Comparison of ENCODE assay signal across 9 cellular contexts in the genomic region with DNA sequence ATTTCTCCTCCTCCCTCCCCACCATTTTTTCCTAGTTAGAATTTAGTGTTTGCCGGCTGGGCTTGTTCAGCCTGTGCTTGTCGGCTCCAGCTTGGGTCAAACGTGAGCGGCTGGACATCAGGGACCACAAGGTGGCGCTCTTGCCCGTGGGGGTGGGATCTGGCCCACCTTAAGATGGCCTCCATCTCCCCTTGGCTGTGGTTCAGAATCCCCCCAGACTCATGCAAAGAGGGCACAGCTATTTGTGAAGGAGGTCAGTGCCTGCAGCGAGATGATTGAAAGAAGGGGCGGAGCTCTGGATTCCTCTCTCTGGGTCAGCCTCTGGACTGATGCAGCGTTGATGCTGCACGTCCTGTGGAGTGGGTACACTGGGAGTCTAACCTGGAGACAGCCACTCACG.
DNase-seq lines count a peak whose midpoint lies in the region; ATAC-seq and TF ChIP-seq lines count a peak whose summit lies in the region.
"Had no signal": no experiment of that assay in that cellular context is flagged by ENCODE, and none has a peak within 500 bp of the region (broad histone marks: within the 10 kb centered on the region; RNA-seq: fewer than 3 reads in every experiment).

No MANE protein-coding gene starts in this region.

- no peak overlapping the region for H2BK15ac ChIP-seq in IMR-90 (ENCODE audit: low read depth, low read length)

- H2BK120ac ChIP-seq in IMR-90 (ENCODE audit: low read depth, low read length) = no peak overlapping the region

- no peak overlapping the region for H3K4me3 ChIP-seq in IMR-90 (ENCODE audit: insufficient read depth, low read depth, low read length)

- no peak overlapping the region for H4K91ac ChIP-seq in IMR-90 (ENCODE audit: insufficient read depth, low read depth, low read length)

- H4K20me1 ChIP-seq in IMR-90 (ENCODE audit: insufficient read depth, low read length) = no peaks in the 10 kb centered on the region

- intact Hi-C loops in IMR-90 (cut with micrococcal nuclease) = loop anchor here (1.0 to 2.0 kb wide), 4 partner anchors 150 to 687 kb away; no protein-coding TSS in a partner anchor

- POLR2A ChIA-PET in IMR-90 (lab: Charles Lee; ENCODE audit: unreplicated experiment) = no interaction called here

- H3K4me2 ChIP-seq in IMR-90 (ENCODE audit: low read depth, low read length) = no peak overlapping the region

- in situ Hi-C loops in IMR-90 (cut with MboI; ENCODE audit: low sequenced_read_pairs) = loop anchor here (10.0 to 25.0 kb wide), 2 partner anchors 300 to 687 kb away; partner anchors contain the start of gene GAS1

- no peak for DNase-seq in AG09319 (ENCODE audit: extremely low read depth, low read depth)
- peak; percentile 39 for DNase-seq in IMR-90
- no peak for DNase-seq in chondrocyte (ENCODE audit: low spot score)
- peak; percentile 36 to 65 for DNase-seq in mesothelial cell of epicardium (ENCODE audit: low spot score in 2 of 2, unreplicated experiment in 2 of 2)
- DNase-seq in D341Med (ENCODE audit: low spot score) = no peak
- DNase-seq in COLO668 (lab: John Stamatoyannopoulos, UW; ENCODE audit: unreplicated experiment) = no peak
- DNase-seq in OCI-M2 (lab: John Stamatoyannopoulos, UW; ENCODE audit: unreplicated experiment) = no peak
- no peak for DNase-seq in activated naive CD4-positive, alpha-beta T cell (lab: John Stamatoyannopoulos, UW)

- H2AK9ac ChIP-seq in IMR-90 (replicated peaks; ENCODE audit: low read depth, low read length, poor library complexity) = no peak overlapping the region

- no peak overlapping the region for H3K27ac ChIP-seq in IMR-90 (ENCODE audit: insufficient read depth, low read length)

- H3K4me1 ChIP-seq in IMR-90 (ENCODE audit: control insufficient read depth, insufficient read depth, low read length) = no peaks in the 10 kb centered on the region; the same call in 1 of the 2 replicates

- H3K27ac Mint-ChIP-seq in chondrocyte (ENCODE audit: unreplicated experiment) (no peak overlapping the region), mesothelial cell of epicardium (no peak overlapping the region)
- H3K27ac Mint-ChIP-seq: activated naive CD8-positive, alpha-beta T cell had no signal

- no peak overlapping the region for H2BK20ac ChIP-seq in IMR-90 (ENCODE audit: low read depth, low read length)

- H3K9me3 ChIP-seq in IMR-90 (ENCODE audit: control insufficient read depth, insufficient read depth, low read length) = peaks cover 4% of the 10 kb centered on the region; the same call in 1 of the 2 replicates

- H3K14ac ChIP-seq in IMR-90 (replicated peaks; ENCODE audit: low read depth, low read length) = no peak overlapping the region

- no peaks in the 10 kb centered on the region for H3K27me3 Mint-ChIP-seq in chondrocyte (ENCODE audit: low read depth)
- peaks cover 10% of the 10 kb centered on the region for H3K27me3 Mint-ChIP-seq in mesothelial cell of epicardium (ENCODE audit: low read depth)

- dilution Hi-C loops in IMR-90 (cut with HindIII; ENCODE audit: low sequenced_read_pairs, unreplicated experiment) = no loop called here

- H3K18ac ChIP-seq in IMR-90 (ENCODE audit: low read depth, low read length) = no peak overlapping the region

- H3K36me3 Mint-ChIP-seq in chondrocyte (ENCODE audit: low read depth) (no peaks in the 10 kb centered on the region), mesothelial cell of epicardium (no peaks in the 10 kb centered on the region)
- H3K36me3 Mint-ChIP-seq: activated naive CD8-positive, alpha-beta T cell had no signal

- CTCF ChIA-PET in IMR-90 (lab: Yijun Ruan, JAX) = interaction anchor here (0.8 to 1.6 kb wide), 8 partner anchors 10 to 308 kb away, joined by 3 to 7 read pairs (median 3); no protein-coding TSS in a partner anchor

- no peaks in the 10 kb centered on the region for H3K79me1 ChIP-seq in IMR-90 (ENCODE audit: low read depth in 1 of 2, low read length in 2 of 2)

- no peak overlapping the region; the same call in 1 of the 2 replicates for H4K5ac ChIP-seq in IMR-90 (ENCODE audit: low read depth, low read length)

- TF ChIP-seq RAD21 in IMR-90 (IDR thresholded peaks at IDR 0.05; ENCODE audit: low read length) = peak; percentile 83

- no peak for TF ChIP-seq POLR2A in IMR-90 (IDR thresholded peaks at IDR 0.05; ENCODE audit: low read depth, low read length)

- H2BK5ac ChIP-seq in IMR-90 (ENCODE audit: low read depth, low read length, poor library complexity, severe bottlenecking) = no peak overlapping the region

- H3K27me3 ChIP-seq in IMR-90 (ENCODE audit: control insufficient read depth, insufficient read depth, low read length) = 0 out of 2 replicates have a peak, but pooled peaks cover 2% of the 10 kb centered on the region

- H3K9me1 ChIP-seq in IMR-90 (ENCODE audit: insufficient read depth, low read length) = no peaks in the 10 kb centered on the region

- H3K4me3 Mint-ChIP-seq in chondrocyte (ENCODE audit: unreplicated experiment) (no peak overlapping the region), mesothelial cell of epicardium (no peak overlapping the region)
- H3K4me3 Mint-ChIP-seq: activated naive CD8-positive, alpha-beta T cell had no signal

- peaks cover 6% of the 10 kb centered on the region for H3K4me1 Mint-ChIP-seq in chondrocyte (ENCODE audit: low read depth)
- peaks cover 48% of the 10 kb centered on the region for H3K4me1 Mint-ChIP-seq in mesothelial cell of epicardium

- no peak overlapping the region for H3K4ac ChIP-seq in IMR-90 (ENCODE audit: low read depth, low read length)

- WGBS in IMR-90 (ENCODE audit: extremely low coverage in 2 of 2, insufficient read length in 1 of 2), 2 experiments = 37% methylated on average over 4 of the region's 11 CpGs; no CpG with 5 or more reads in 1 of the 2 experiments

- ATAC-seq in IMR-90 (ENCODE audit: low read depth) = peak; percentile 62

- H3K9me3 Mint-ChIP-seq in chondrocyte (ENCODE audit: low read depth) (no peaks in the 10 kb centered on the region), mesothelial cell of epicardium (no peaks in the 10 kb centered on the region)

- no peak overlapping the region for H3K56ac ChIP-seq in IMR-90 (ENCODE audit: extremely low read depth, insufficient read depth, low read length)

- H4K8ac ChIP-seq in IMR-90 (ENCODE audit: low read depth in 2 of 2, low read length in 2 of 2) = no peak overlapping the region

- TF ChIP-seq CTCF in AG09319 (IDR thresholded peaks at IDR 0.05; ENCODE audit: low read depth, low read length) (peak; percentile 38), IMR-90 (conservative IDR thresholded peaks at IDR 0.05; ENCODE audit: low read depth, low read length) (peak; percentile 62), chondrocyte (IDR thresholded peaks at IDR 0.05) (peak; percentile 94), mesothelial cell of epicardium (IDR thresholded peaks at IDR 0.05; ENCODE audit: unreplicated experiment) (peak; percentile 61)

- H3K36me3 ChIP-seq in IMR-90 (ENCODE audit: control insufficient read depth, insufficient read depth, low read length) = no peaks in the 10 kb centered on the region

- H2AFZ ChIP-seq in IMR-90 (replicated peaks; ENCODE audit: low read length, poor library complexity) = no peak overlapping the region

- H3K23ac ChIP-seq in IMR-90 (ENCODE audit: low read depth, low read length) = no peak overlapping the region

- no peak overlapping the region for H2AK5ac ChIP-seq in IMR-90 (ENCODE audit: low read depth, low read length)

- no TSS peak for BruUV-seq in IMR-90 (replicated peaks; lab: Mats Ljungman, UMichigan)

- no peak overlapping the region for H3K9ac ChIP-seq in IMR-90 (ENCODE audit: low read depth, low read length)

TF ChIP-seq in IMR-90, 13 proteins besides CTCF, POLR2A, EP300 and RAD21:
- TF ChIP-seq RFX5 (IDR thresholded peaks at IDR 0.05; ENCODE audit: low read depth, low read length) = no peak
- TF ChIP-seq CEBPB (IDR thresholded peaks at IDR 0.05; ENCODE audit: low read depth, low read length) = no peak
- TF ChIP-seq SMC3 (IDR thresholded peaks at IDR 0.05; ENCODE audit: low read depth, low read length) = peak; percentile 74

Comparison
In these comparisons a context has a peak if more than half of its experiments do, and no peak if none do; other contexts are left out.
1. DNase-seq: peak in IMR-90 (single experiment) and mesothelial cell of epicardium (2 of 2); none in AG09319 (single experiment), chondrocyte (single experiment), D341Med (single experiment), COLO668 (single experiment), OCI-M2 (single experiment) and activated naive CD4-positive, alpha-beta T cell (0 of 4).
2. CTCF ChIP-seq: peak in every context shown above with its lines; median percentile 94 in chondrocyte; 62 in IMR-90; 61 in mesothelial cell of epicardium; 38 in AG09319.